ENCODE assay signal across 17 cellular contexts in genomic region chr1:90339822-90340221, GRCh38.
"Had no signal": no experiment of that assay in that cellular context is flagged by ENCODE, and none has a peak within 500 bp of the region (broad histone marks: within the 10 kb centered on the region; RNA-seq: fewer than 3 reads in every experiment).

No MANE protein-coding gene starts in this region.

- H3K36me3 Mint-ChIP-seq: activated naive CD4-positive, alpha-beta T cell treated with anti-CD3 and anti-CD28 coated beads, Interleukin-2, amount 50 U/mL, for 72 hours; type B pancreatic cell had no signal

- H3K4me1 ChIP-seq: body of pancreas, gastrocnemius medialis, heart right ventricle, sigmoid colon, suprapubic skin had no signal

- H3K9me3 ChIP-seq: body of pancreas, gastrocnemius medialis, suprapubic skin had no signal

- H3K27me3 ChIP-seq: body of pancreas, gastrocnemius medialis, sigmoid colon, suprapubic skin had no signal

- DNase-seq: activated effector memory CD4-positive, alpha-beta T cell treated with Interleukin-2 at 50 U/mL for 16 hours; amniotic stem cell; body of pancreas; central memory CD4-positive, alpha-beta T cell; gastrocnemius medialis; heart right ventricle; left ventricle myocardium superior; mesenchymal stem cell; sigmoid colon; stimulated activated CD4-positive, alpha-beta T cell treated with anti-CD3 and anti-CD28 coated beads, Interleukin-12 subunit alpha, Interleukin-12 subunit beta, amount 100 ng/mL, for 4 hours; stimulated activated naive CD4-positive, alpha-beta T cell treated with Interleukin-2 at 50 U/mL for 16 hours had no signal

- ATAC-seq: activated CD4-positive, CD25-positive, alpha-beta regulatory T cell treated with anti-CD3 and anti-CD28 coated beads, Interleukin-2, amount 50 U/mL, for 24 hours; activated naive CD4-positive, alpha-beta T cell treated with anti-CD3 and anti-CD28 coated beads, Interleukin-2, amount 50 U/mL, for 72 hours; body of pancreas; effector memory CD8-positive, alpha-beta T cell; gastrocnemius medialis; heart right ventricle; left ventricle myocardium superior had no signal

- H3K27ac Mint-ChIP-seq: activated naive CD4-positive, alpha-beta T cell treated with anti-CD3 and anti-CD28 coated beads, Interleukin-2, amount 50 U/mL, for 72 hours; effector memory CD8-positive, alpha-beta T cell; type B pancreatic cell had no signal

- H3K4me3 Mint-ChIP-seq: effector memory CD8-positive, alpha-beta T cell; type B pancreatic cell had no signal

- H3K9me3 Mint-ChIP-seq: activated naive CD4-positive, alpha-beta T cell treated with anti-CD3 and anti-CD28 coated beads, Interleukin-2, amount 50 U/mL, for 72 hours; effector memory CD8-positive, alpha-beta T cell; type B pancreatic cell had no signal

- H3K36me3 ChIP-seq: gastrocnemius medialis, heart right ventricle, sigmoid colon, suprapubic skin had no signal

- H3K4me3 ChIP-seq: body of pancreas, gastrocnemius medialis, heart right ventricle, sigmoid colon, suprapubic skin had no signal

- H3K27ac ChIP-seq: body of pancreas, epithelial cell of prostate, gastrocnemius medialis, heart right ventricle, sigmoid colon, suprapubic skin had no signal
